20 cellular contexts compared by ENCODE assay signal in genomic region chr19:38744298-38744681, GRCh38. TPM values are rescaled to one million over a fixed set of nuclear protein-coding genes. Genes with fewer than 3 reads are reported as not detected.
DNase-seq lines count a peak whose midpoint lies in the region; ATAC-seq lines count a peak whose summit lies in the region.
"Had no signal": no experiment of that assay in that cellular context is flagged by ENCODE, and none has a peak within 500 bp of the region (broad histone marks: within the 10 kb centered on the region; RNA-seq: fewer than 3 reads in every experiment).

A gene with protein sequence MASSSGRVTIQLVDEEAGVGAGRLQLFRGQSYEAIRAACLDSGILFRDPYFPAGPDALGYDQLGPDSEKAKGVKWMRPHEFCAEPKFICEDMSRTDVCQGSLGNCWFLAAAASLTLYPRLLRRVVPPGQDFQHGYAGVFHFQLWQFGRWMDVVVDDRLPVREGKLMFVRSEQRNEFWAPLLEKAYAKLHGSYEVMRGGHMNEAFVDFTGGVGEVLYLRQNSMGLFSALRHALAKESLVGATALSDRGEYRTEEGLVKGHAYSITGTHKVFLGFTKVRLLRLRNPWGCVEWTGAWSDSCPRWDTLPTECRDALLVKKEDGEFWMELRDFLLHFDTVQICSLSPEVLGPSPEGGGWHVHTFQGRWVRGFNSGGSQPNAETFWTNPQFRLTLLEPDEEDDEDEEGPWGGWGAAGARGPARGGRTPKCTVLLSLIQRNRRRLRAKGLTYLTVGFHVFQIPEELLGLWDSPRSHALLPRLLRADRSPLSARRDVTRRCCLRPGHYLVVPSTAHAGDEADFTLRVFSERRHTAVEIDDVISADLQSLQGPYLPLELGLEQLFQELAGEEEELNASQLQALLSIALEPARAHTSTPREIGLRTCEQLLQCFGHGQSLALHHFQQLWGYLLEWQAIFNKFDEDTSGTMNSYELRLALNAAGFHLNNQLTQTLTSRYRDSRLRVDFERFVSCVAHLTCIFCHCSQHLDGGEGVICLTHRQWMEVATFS (minus strand): TSS chr19:38744474. CDS start chr19:38744165, 309 bp downstream.

- peaks cover 5% of the 10 kb centered on the region for H3K4me1 Mint-ChIP-seq in activated T-cell treated with anti-CD3 and anti-CD28 coated beads, Interleukin-2, amount 50 U/mL, for 72 hours (ENCODE audit: low read depth)
- peaks cover 9% of the 10 kb centered on the region for H3K4me1 Mint-ChIP-seq in stimulated activated effector memory CD8-positive, alpha-beta T cell treated with anti-CD3 and anti-CD28 coated beads, Interleukin-12 subunit alpha, Interleukin-12 subunit beta, amount 100 ng/mL, for 72 hours
- H3K4me1 Mint-ChIP-seq: mesothelial cell of epicardium had no signal

- H3K4me3 Mint-ChIP-seq in activated T-cell treated with anti-CD3 and anti-CD28 coated beads, Interleukin-2, amount 50 U/mL, for 72 hours: no peak within 1 kb of the TSS
- no peak within 1 kb of the TSS for H3K4me3 Mint-ChIP-seq in stimulated activated effector memory CD8-positive, alpha-beta T cell treated with anti-CD3 and anti-CD28 coated beads, Interleukin-12 subunit alpha, Interleukin-12 subunit beta, amount 100 ng/mL, for 72 hours
- H3K4me3 Mint-ChIP-seq: activated naive CD4-positive, alpha-beta T cell treated with anti-CD3 and anti-CD28 coated beads for 36 hours; mesothelial cell of epicardium; stimulated activated naive CD8-positive, alpha-beta T cell treated with anti-CD3 and anti-CD28 coated beads, Interleukin-15, Interleukin-2, amounts not matched to agents 100 ng/mL and 50 ng/mL, for 24 hours had no signal

- no peak for ATAC-seq in activated T-cell treated with anti-CD3 and anti-CD28 coated beads, Interleukin-2, amount 50 U/mL, for 72 hours (replicated peaks in 1 of 2)
- no peak for ATAC-seq in stimulated activated effector memory CD8-positive, alpha-beta T cell treated with anti-CD3 and anti-CD28 coated beads, Interleukin-12 subunit alpha, Interleukin-12 subunit beta, amount 100 ng/mL, for 72 hours
- no peak for ATAC-seq in HG03571 (IDR thresholded peaks at IDR 0.05; ENCODE audit: unreplicated experiment)
- no peak for ATAC-seq in GM18909 (IDR thresholded peaks at IDR 0.05; ENCODE audit: poor library complexity, unreplicated experiment)
- ATAC-seq: gastroesophageal sphincter had no signal

- DNase-seq in activated T-cell treated with anti-CD3 and anti-CD28 coated beads, Interleukin-2, amount 50 U/mL, for 72 hours: no peak
- DNase-seq in activated T-cell treated with anti-CD3 and anti-CD28 coated beads, Interleukin-2, amount 50 U/mL, for 48 hours: no peak
- DNase-seq in HT-29 (ENCODE audit: low spot score) (no peak), iPS-NIHi7 (ENCODE audit: extremely low spot score) (peak; percentile 2), amniotic stem cell (lab: John Stamatoyannopoulos, UW) (no peak)
- no peak for DNase-seq in stimulated activated effector memory CD8-positive, alpha-beta T cell treated with anti-CD3 and anti-CD28 coated beads, Interleukin-12 subunit alpha, Interleukin-12 subunit beta, amount 100 ng/mL, for 72 hours (ENCODE audit: low spot score in 2 of 2)
- DNase-seq: activated CD4-positive, alpha-beta T cell treated with anti-CD3 and anti-CD28 coated beads, Interleukin-2, amount 50 U/mL, for 4 hours; activated naive CD4-positive, alpha-beta T cell treated with anti-CD3 and anti-CD28 coated beads for 36 hours; effector CD8-positive, alpha-beta T cell; NCI-H187 treated with DMSO at 0.1 percent for 48 hours; NCI-H2227 treated with DMSO at 0.1 percent for 48 hours; NCI-H774; SIG-M5; stimulated activated CD4-positive, alpha-beta T cell treated with anti-CD3 and anti-CD28 coated beads, Interleukin-4, amount 100 ng/mL, for 1 hour; trophoblast cell had no signal

- H3K9me3 Mint-ChIP-seq in activated T-cell treated with anti-CD3 and anti-CD28 coated beads, Interleukin-2, amount 50 U/mL, for 72 hours: no peaks in the 10 kb centered on the region
- H3K9me3 Mint-ChIP-seq in stimulated activated effector memory CD8-positive, alpha-beta T cell treated with anti-CD3 and anti-CD28 coated beads, Interleukin-12 subunit alpha, Interleukin-12 subunit beta, amount 100 ng/mL, for 72 hours: no peaks in the 10 kb centered on the region
- H3K9me3 Mint-ChIP-seq: activated naive CD4-positive, alpha-beta T cell treated with anti-CD3 and anti-CD28 coated beads for 36 hours; mesothelial cell of epicardium; stimulated activated naive CD8-positive, alpha-beta T cell treated with anti-CD3 and anti-CD28 coated beads, Interleukin-15, Interleukin-2, amounts not matched to agents 100 ng/mL and 50 ng/mL, for 24 hours had no signal

- H3K27ac Mint-ChIP-seq in activated T-cell treated with anti-CD3 and anti-CD28 coated beads, Interleukin-2, amount 50 U/mL, for 72 hours: peak within 1 kb of the TSS; percentile 34
- H3K27ac Mint-ChIP-seq in stimulated activated effector memory CD8-positive, alpha-beta T cell treated with anti-CD3 and anti-CD28 coated beads, Interleukin-12 subunit alpha, Interleukin-12 subunit beta, amount 100 ng/mL, for 72 hours: peak within 1 kb of the TSS; percentile 59
- H3K27ac Mint-ChIP-seq: activated naive CD4-positive, alpha-beta T cell treated with anti-CD3 and anti-CD28 coated beads for 36 hours; mesothelial cell of epicardium; stimulated activated naive CD8-positive, alpha-beta T cell treated with anti-CD3 and anti-CD28 coated beads, Interleukin-15, Interleukin-2, amounts not matched to agents 100 ng/mL and 50 ng/mL, for 24 hours had no signal

- no peaks in the 10 kb centered on the region for H3K36me3 Mint-ChIP-seq in activated T-cell treated with anti-CD3 and anti-CD28 coated beads, Interleukin-2, amount 50 U/mL, for 72 hours (ENCODE audit: insufficient read depth in 2 of 2)
- H3K36me3 Mint-ChIP-seq in stimulated activated effector memory CD8-positive, alpha-beta T cell treated with anti-CD3 and anti-CD28 coated beads, Interleukin-12 subunit alpha, Interleukin-12 subunit beta, amount 100 ng/mL, for 72 hours: no peaks in the 10 kb centered on the region
- H3K36me3 Mint-ChIP-seq: mesothelial cell of epicardium had no signal

- no peaks in the 10 kb centered on the region for H3K27me3 Mint-ChIP-seq in activated T-cell treated with anti-CD3 and anti-CD28 coated beads, Interleukin-2, amount 50 U/mL, for 72 hours (ENCODE audit: low read depth)
- H3K27me3 Mint-ChIP-seq: stimulated activated naive CD8-positive, alpha-beta T cell treated with anti-CD3 and anti-CD28 coated beads, Interleukin-15, Interleukin-2, amounts not matched to agents 100 ng/mL and 50 ng/mL, for 24 hours had no signal

RNA-seq across cellular contexts. Expression of the gene that starts here (rescaled TPM):
- total RNA-seq in activated T-cell treated with anti-CD3 and anti-CD28 coated beads, Interleukin-2, amount 50 U/mL, for 72 hours: 10 to 100 TPM in 1 of 2 donors, 1 to 10 TPM in 1; 8.3 to 15.2 TPM
- 50.6 and 53.9 TPM in 2 replicates for total RNA-seq in HT-29 (2014; rRNA removed; shearing (Covaris generic))
